In the genomic region with DNA sequence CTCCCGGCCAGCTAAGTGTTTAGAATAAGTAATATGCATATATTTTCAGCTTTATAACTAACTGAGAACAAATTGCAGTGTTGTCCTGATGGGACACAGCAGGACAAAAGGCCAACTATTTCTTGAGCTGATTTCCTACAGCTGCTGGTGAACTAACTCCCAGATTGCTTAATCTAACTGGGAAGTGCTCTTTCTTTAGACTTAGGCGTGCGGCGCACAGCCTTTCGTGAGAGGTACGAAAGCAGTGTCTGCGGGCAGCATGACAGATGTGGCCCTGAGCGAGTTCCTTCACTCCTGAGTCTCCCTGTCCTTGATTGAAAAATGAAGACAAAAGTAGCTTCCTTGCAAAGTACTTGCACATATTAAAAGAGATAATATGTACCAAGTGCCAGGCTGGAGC, we compare ENCODE assay signal across 21 cellular contexts. TPM values are rescaled to one million over a fixed set of nuclear protein-coding genes. Genes with fewer than 3 reads are reported as not detected.
DNase-seq lines count a peak whose midpoint lies in the region; TF ChIP-seq lines count a peak whose summit lies in the region.
"Had no signal": no experiment of that assay in that cellular context is flagged by ENCODE, and none has a peak within 500 bp of the region (broad histone marks: within the 10 kb centered on the region; RNA-seq: fewer than 3 reads in every experiment).

No MANE protein-coding gene starts in this region.

- TF ChIP-seq CTCF in HFFc6 (IDR thresholded peaks at IDR 0.05) = no peak
- TF ChIP-seq CTCF in osteocyte (IDR thresholded peaks at IDR 0.05) = no peak

- H3K9me3 Mint-ChIP-seq in HFFc6 (no peaks in the 10 kb centered on the region), osteocyte (ENCODE audit: unreplicated experiment) (no peaks in the 10 kb centered on the region)
- H3K9me3 Mint-ChIP-seq: activated naive CD4-positive, alpha-beta T cell treated with anti-CD3 and anti-CD28 coated beads, Interleukin-2, amount 10 ng/mL, durations not matched to agents 7 days and 5 days; CD8-positive, alpha-beta T cell; stimulated activated naive B cell treated with anti-CD40 and anti-IgM and Interleukin-4, amounts not matched to agents 10 μg/mL and 1 μg/mL and 100 μg/mL, for 72 hours had no signal

- H3K27me3 ChIP-seq in ACC112 (ENCODE audit: insufficient read depth, low read length) = no peaks in the 10 kb centered on the region
- H3K27me3 ChIP-seq: body of pancreas, left lung, Peyer's patch had no signal

- peak overlapping the region; percentile 98 for H3K27ac ChIP-seq in ACC112 (ENCODE audit: low read depth, low read length)
- H3K27ac ChIP-seq: body of pancreas, left lung, parathyroid adenoma, Peyer's patch had no signal

- peaks cover 31% of the 10 kb centered on the region for H3K79me2 ChIP-seq in ACC112 (ENCODE audit: control insufficient read depth, insufficient read depth, low read length, unreplicated experiment)

- no peaks in the 10 kb centered on the region; the same call in 1 of the 2 replicates for H3K27me3 Mint-ChIP-seq in HFFc6 (ENCODE audit: insufficient read depth)
- H3K27me3 Mint-ChIP-seq in osteocyte (ENCODE audit: unreplicated experiment) = no peaks in the 10 kb centered on the region
- H3K27me3 Mint-ChIP-seq: activated naive CD4-positive, alpha-beta T cell treated with anti-CD3 and anti-CD28 coated beads, Interleukin-2, amount 10 ng/mL, durations not matched to agents 7 days and 5 days; stimulated activated naive B cell treated with anti-CD40 and anti-IgM and Interleukin-4, amounts not matched to agents 10 μg/mL and 1 μg/mL and 100 μg/mL, for 72 hours had no signal

- H3K4me1 ChIP-seq in ACC112 (ENCODE audit: control insufficient read depth, insufficient read depth, low read length, unreplicated experiment) = peaks cover 54% of the 10 kb centered on the region

- no peak overlapping the region for H3K4me3 ChIP-seq in ACC112 (ENCODE audit: low read depth, low read length)
- H3K4me3 ChIP-seq: body of pancreas, left lung, Peyer's patch had no signal

- no peak for DNase-seq in HFFc6
- DNase-seq in fibroblast of gingiva (ENCODE audit: low read depth) = peak; percentile 78
- no peak for DNase-seq in osteocyte (ENCODE audit: extremely low spot score, unreplicated experiment)
- no peak for DNase-seq in mesenteric fat pad (ENCODE audit: low spot score)
- no peak for DNase-seq in activated naive CD4-positive, alpha-beta T cell (lab: John Stamatoyannopoulos, UW)
- DNase-seq in NCI-H2081 treated with DMSO at 0.1 percent for 48 hours (lab: John Stamatoyannopoulos, UW) = no peak
- no peak for DNase-seq in retina
- DNase-seq: ACHN; activated naive CD4-positive, alpha-beta T cell treated with anti-CD3 and anti-CD28 coated beads, Interleukin-2, amount 10 ng/mL, durations not matched to agents 7 days and 5 days; activated T-cell treated with anti-CD3 and anti-CD28 coated beads, Interleukin-2, amount 50 U/mL, for 1 hour; body of pancreas; CD8-positive, alpha-beta T cell; DMS79; HCEC 1CT; left lung; NCI-H1105 treated with DMSO at 0.1 percent for 48 hours; NCI-H82; Peyer's patch; stimulated activated naive B cell treated with anti-CD40 and anti-IgM and Interleukin-4, amounts not matched to agents 10 μg/mL and 1 μg/mL and 100 μg/mL, for 72 hours had no signal

- H3K4me1 Mint-ChIP-seq in HFFc6 (ENCODE audit: low read depth) = peaks cover 82% of the 10 kb centered on the region
- peaks cover 91% of the 10 kb centered on the region for H3K4me1 Mint-ChIP-seq in osteocyte (ENCODE audit: unreplicated experiment)

- H3K27ac Mint-ChIP-seq in HFFc6 (peak overlapping the region; percentile 98), osteocyte (ENCODE audit: unreplicated experiment) (peak overlapping the region; percentile 93)
- H3K27ac Mint-ChIP-seq: activated naive CD4-positive, alpha-beta T cell treated with anti-CD3 and anti-CD28 coated beads, Interleukin-2, amount 10 ng/mL, durations not matched to agents 7 days and 5 days; CD8-positive, alpha-beta T cell; stimulated activated naive B cell treated with anti-CD40 and anti-IgM and Interleukin-4, amounts not matched to agents 10 μg/mL and 1 μg/mL and 100 μg/mL, for 72 hours had no signal

- H3K36me3 ChIP-seq in ACC112 (ENCODE audit: insufficient read depth, low read length) = 0 out of 2 replicates have a peak, but pooled peaks cover 4% of the 10 kb centered on the region

- H2AFZ ChIP-seq in ACC112 (ENCODE audit: low read length, unreplicated experiment) = no peak overlapping the region
- H2AFZ ChIP-seq: parathyroid adenoma had no signal

- H3K4me3 Mint-ChIP-seq in HFFc6 (no peak overlapping the region), osteocyte (ENCODE audit: unreplicated experiment) (no peak overlapping the region)
- H3K4me3 Mint-ChIP-seq: activated naive CD4-positive, alpha-beta T cell treated with anti-CD3 and anti-CD28 coated beads, Interleukin-2, amount 10 ng/mL, durations not matched to agents 7 days and 5 days; CD8-positive, alpha-beta T cell; stimulated activated naive B cell treated with anti-CD40 and anti-IgM and Interleukin-4, amounts not matched to agents 10 μg/mL and 1 μg/mL and 100 μg/mL, for 72 hours had no signal

- H3K36me3 Mint-ChIP-seq in HFFc6 (ENCODE audit: low read depth) (peaks cover 38% of the 10 kb centered on the region), osteocyte (ENCODE audit: unreplicated experiment) (peaks cover 5% of the 10 kb centered on the region)

RNA-seq across cellular contexts. Expression of a gene that starts 47.3 kb away (rescaled TPM):
- total RNA-seq in HFFc6 (2021; fragmentation: NEBNext Ultra II Directional; extraction: Animal tissue kit (Norgen Biotek cat#: 25700)) = 10 to 100 TPM in 1 of 6 experiments, 1 to 10 TPM in 5; 2.2 to 11.5 (median 3.6) TPM
- total RNA-seq in osteocyte = 0.71 and 0.99 TPM in 2 replicates
- not detected for total RNA-seq in mesenteric fat pad
- total RNA-seq: body of pancreas, Peyer's patch had no signal
